Comparison of ENCODE assay signal across 23 cellular contexts in genomic region chr5:116475232-116475828, GRCh38.
DNase-seq lines count a peak whose midpoint lies in the region; ATAC-seq, FAIRE-seq and TF ChIP-seq lines count a peak whose summit lies in the region.
"Had no signal": no experiment of that assay in that cellular context is flagged by ENCODE, and none has a peak within 500 bp of the region (broad histone marks: within the 10 kb centered on the region; RNA-seq: fewer than 3 reads in every experiment).

No MANE protein-coding gene starts in this region.

- H3K4me2 ChIP-seq in OCI-LY3 (ENCODE audit: low read length), result peak overlapping the region; percentile 53

- FAIRE-seq in GM12892 (lab: Jason Lieb, UNC), result peak; percentile 53
- FAIRE-seq: H54, kidney had no signal

- H3K9me3 ChIP-seq in OCI-LY3 (ENCODE audit: insufficient read depth, low read length), result peaks cover 8% of the 10 kb centered on the region; the same call in 1 of the 2 replicates

- DNase-seq in GM12892 (ENCODE audit: insufficient read length), result no peak
- no peak for DNase-seq in NCI-H2029 treated with DMSO at 0.1 percent for 48 hours (lab: John Stamatoyannopoulos, UW)
- DNase-seq in activated naive CD4-positive, alpha-beta T cell (lab: John Stamatoyannopoulos, UW), result no peak
- DNase-seq in LoVo (ENCODE audit: low spot score), result no peak
- no peak for DNase-seq in erythroblast (lab: John Stamatoyannopoulos, UW)
- DNase-seq: activated CD4-positive, alpha-beta memory T cell treated with anti-CD3 and anti-CD28 coated beads for 36 hours; activated naive CD4-positive, alpha-beta T cell treated with anti-CD3 and anti-CD28 coated beads, Interleukin-2, amount 50 U/mL, for 16 hours; DMS53; hypothalamus; KG1; kidney; mammary epithelial cell; NCI-H1048; NCI-H2081 treated with DMSO at 0.1 percent for 48 hours; NCI-H510A; SIG-M5; stimulated activated naive CD8-positive, alpha-beta T cell treated with anti-CD3 and anti-CD28 coated beads, Interleukin-15, amount 100 ng/mL, for 72 hours; T-helper 17 cell; upper lobe of left lung had no signal

- peaks cover 16% of the 10 kb centered on the region for H3K4me1 ChIP-seq in OCI-LY3 (ENCODE audit: low read length)

- H4K20me1 ChIP-seq in OCI-LY3 (ENCODE audit: insufficient read depth, low read length), result no peaks in the 10 kb centered on the region

- no peak overlapping the region for H3K9ac ChIP-seq in OCI-LY3 (ENCODE audit: low read length)

- H3K27me3 ChIP-seq in OCI-LY3 (ENCODE audit: low read depth, low read length), result no peaks in the 10 kb centered on the region
- H3K27me3 ChIP-seq: upper lobe of left lung had no signal

- no peak for TF ChIP-seq CTCF in OCI-LY3 (IDR thresholded peaks at IDR 0.05; ENCODE audit: low read depth, low read length)

- ATAC-seq in GM19468 (IDR thresholded peaks at IDR 0.05; ENCODE audit: extremely low read depth, unreplicated experiment), result peak; percentile 28
- peak; percentile 95 for ATAC-seq in HG02884 (IDR thresholded peaks at IDR 0.05; ENCODE audit: unreplicated experiment)
- ATAC-seq: stimulated activated naive CD8-positive, alpha-beta T cell treated with anti-CD3 and anti-CD28 coated beads, Interleukin-15, amount 100 ng/mL, for 72 hours; T-helper 17 cell had no signal

- H2AFZ ChIP-seq in OCI-LY3 (ENCODE audit: low read depth, low read length), result no peak overlapping the region

- H3K4me3 ChIP-seq in OCI-LY3 (ENCODE audit: low read length), result no peak overlapping the region
- H3K4me3 ChIP-seq: upper lobe of left lung had no signal

- TF ChIP-seq POLR2A in GM12892 (IDR thresholded peaks at IDR 0.05; ENCODE audit: low read depth, low read length) (no peak), erythroblast (IDR thresholded peaks at IDR 0.05; ENCODE audit: low read length) (no peak)

- peaks cover 19% of the 10 kb centered on the region for H3K36me3 ChIP-seq in OCI-LY3 (replicated peaks; ENCODE audit: low read depth, low read length)

- peak overlapping the region; percentile 29 for H3K27ac ChIP-seq in OCI-LY3 (ENCODE audit: low read length)
- H3K27ac ChIP-seq: upper lobe of left lung had no signal

- no peaks in the 10 kb centered on the region for H3K79me2 ChIP-seq in OCI-LY3 (ENCODE audit: low read length)
